ENCODE assay signal across 20 cellular contexts in the genomic region with DNA sequence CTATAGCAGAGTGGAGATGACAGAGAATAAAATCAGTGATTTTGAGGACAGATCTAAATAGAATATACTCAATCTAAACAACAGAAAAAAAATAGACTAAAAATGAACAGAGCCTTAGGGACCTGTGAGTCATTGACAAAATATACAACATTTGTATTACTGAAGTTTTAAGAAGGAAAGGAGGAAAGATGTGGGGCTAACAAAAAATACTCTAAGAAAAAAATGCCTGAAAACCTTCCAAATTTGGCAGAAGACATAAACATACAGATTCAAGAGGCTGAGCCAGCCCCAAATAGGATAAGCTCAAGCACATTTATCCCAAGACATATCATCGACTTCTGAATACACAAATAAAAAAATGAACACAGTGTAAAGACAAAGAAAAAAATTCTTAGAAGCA.
"Had no signal": no experiment of that assay in that cellular context is flagged by ENCODE, and none has a peak within 500 bp of the region (broad histone marks: within the 10 kb centered on the region; RNA-seq: fewer than 3 reads in every experiment).

No MANE protein-coding gene starts in this region.

- H3K36me3 ChIP-seq: left ventricle myocardium inferior, neural progenitor cell, right atrium auricular region, tibial artery had no signal

- H3K9me3 ChIP-seq: left ventricle myocardium inferior, right atrium auricular region, tibial artery had no signal

- H3K9me3 Mint-ChIP-seq: activated naive CD4-positive, alpha-beta T cell treated with anti-CD3 and anti-CD28 coated beads for 36 hours; brain; mesothelial cell of epicardium; naive thymus-derived CD8-positive, alpha-beta T cell; neural progenitor cell; stimulated activated naive CD8-positive, alpha-beta T cell treated with anti-CD3 and anti-CD28 coated beads, Interleukin-15, Interleukin-2, amounts not matched to agents 100 ng/mL and 50 ng/mL, for 24 hours had no signal

- H3K4me3 ChIP-seq: left ventricle myocardium inferior, neural progenitor cell, right atrium auricular region, tibial artery had no signal

- ATAC-seq: naive thymus-derived CD8-positive, alpha-beta T cell had no signal

- DNase-seq: activated CD4-positive, alpha-beta T cell treated with anti-CD3 and anti-CD28 coated beads for 4 hours; activated CD4-positive, alpha-beta T cell treated with anti-CD3 and anti-CD28 coated beads, Interleukin-2, amount 50 U/mL, for 48 hours; activated CD4-positive, CD25-positive, alpha-beta regulatory T cell; activated naive CD4-positive, alpha-beta T cell treated with anti-CD3 and anti-CD28 coated beads for 36 hours; activated T-cell treated with anti-CD3 and anti-CD28 coated beads, Interleukin-2, amount 50 U/mL, for 48 hours; caudate nucleus; effector memory CD4-positive, alpha-beta T cell; hypothalamus; left ventricle myocardium inferior; naive thymus-derived CD8-positive, alpha-beta T cell; stimulated activated CD4-positive, alpha-beta T cell treated with anti-CD3 and anti-CD28 coated beads, Interleukin-12 subunit alpha, Interleukin-12 subunit beta, amount 100 ng/mL, for 4 hours; stimulated activated CD4-positive, alpha-beta T cell treated with anti-CD3 and anti-CD28 coated beads, Interleukin-1b, Interleukin-23, amount 100 ng/mL, for 48 hours; T1000; tibial artery had no signal

- H3K4me3 Mint-ChIP-seq: activated naive CD4-positive, alpha-beta T cell treated with anti-CD3 and anti-CD28 coated beads for 36 hours; brain; mesothelial cell of epicardium; naive thymus-derived CD8-positive, alpha-beta T cell; neural progenitor cell; stimulated activated naive CD8-positive, alpha-beta T cell treated with anti-CD3 and anti-CD28 coated beads, Interleukin-15, Interleukin-2, amounts not matched to agents 100 ng/mL and 50 ng/mL, for 24 hours had no signal

- H3K27me3 Mint-ChIP-seq: naive thymus-derived CD8-positive, alpha-beta T cell; progenitor cell of endocrine pancreas; stimulated activated naive CD8-positive, alpha-beta T cell treated with anti-CD3 and anti-CD28 coated beads, Interleukin-15, Interleukin-2, amounts not matched to agents 100 ng/mL and 50 ng/mL, for 24 hours had no signal

- H3K36me3 Mint-ChIP-seq: brain; mesothelial cell of epicardium; naive thymus-derived CD8-positive, alpha-beta T cell; neural progenitor cell had no signal

- H3K27ac ChIP-seq: left ventricle myocardium inferior, neural progenitor cell, right atrium auricular region, tibial artery had no signal

- H3K27ac Mint-ChIP-seq: activated naive CD4-positive, alpha-beta T cell treated with anti-CD3 and anti-CD28 coated beads for 36 hours; brain; mesothelial cell of epicardium; naive thymus-derived CD8-positive, alpha-beta T cell; neural progenitor cell; progenitor cell of endocrine pancreas; stimulated activated naive CD8-positive, alpha-beta T cell treated with anti-CD3 and anti-CD28 coated beads, Interleukin-15, Interleukin-2, amounts not matched to agents 100 ng/mL and 50 ng/mL, for 24 hours had no signal

- H2AFZ ChIP-seq: neural progenitor cell had no signal

- H3K4me1 ChIP-seq: neural progenitor cell had no signal

- H3K27me3 ChIP-seq: neural progenitor cell, right atrium auricular region, tibial artery had no signal

- H3K4me1 Mint-ChIP-seq: naive thymus-derived CD8-positive, alpha-beta T cell; neural progenitor cell had no signal

- H3K4me2 ChIP-seq: neural progenitor cell had no signal
